In genomic region chr12:3048540-3048939, GRCh38 we compare ENCODE assay signal across 14 cellular contexts. TPM values are rescaled to one million over a fixed set of nuclear protein-coding genes. Genes with fewer than 3 reads are reported as not detected.
"Had no signal": no experiment of that assay in that cellular context is flagged by ENCODE, and none has a peak within 500 bp of the region (broad histone marks: within the 10 kb centered on the region; RNA-seq: fewer than 3 reads in every experiment).

No MANE protein-coding gene starts in this region.

- H3K27ac ChIP-seq: colonic mucosa, foreskin keratinocyte, testis, tibial nerve, upper lobe of right lung had no signal

- H3K27me3 ChIP-seq: colonic mucosa, testis, tibial nerve, upper lobe of right lung had no signal

- FAIRE-seq: kidney had no signal

- H3K4me1 ChIP-seq: colonic mucosa, foreskin keratinocyte, tibial nerve had no signal

- DNase-seq: colonic mucosa; erythroblast; foreskin keratinocyte; immature natural killer cell; kidney; mammary epithelial cell; naive thymus-derived CD8-positive, alpha-beta T cell; stimulated activated CD4-positive, alpha-beta T cell treated with anti-CD3 and anti-CD28 coated beads, Interleukin-2, amount 100 ng/mL, for 24 hours; stimulated activated CD4-positive, alpha-beta T cell treated with anti-CD3 and anti-CD28 coated beads, Interleukin-4, amount 100 ng/mL, for 4 hours; stimulated activated naive B cell treated with anti-CD40 and anti-IgM and Interleukin-4, amounts not matched to agents 10 μg/mL and 1 μg/mL and 100 μg/mL, for 72 hours; stimulated activated naive CD8-positive, alpha-beta T cell treated with anti-CD3 and anti-CD28 coated beads, Interleukin-15, amount 100 ng/mL, for 72 hours; testis; upper lobe of right lung had no signal

- H3K4me3 ChIP-seq: colonic mucosa, testis, tibial nerve, upper lobe of right lung had no signal

- ATAC-seq: foreskin keratinocyte; naive thymus-derived CD8-positive, alpha-beta T cell; stimulated activated naive CD8-positive, alpha-beta T cell treated with anti-CD3 and anti-CD28 coated beads, Interleukin-15, amount 100 ng/mL, for 72 hours; upper lobe of right lung had no signal

- H3K9me3 ChIP-seq: colonic mucosa, testis, tibial nerve, upper lobe of right lung had no signal

- H3K36me3 ChIP-seq: colonic mucosa, tibial nerve, upper lobe of right lung had no signal

RNA-seq across cellular contexts. Expression of gene TSPAN9, which starts 28.6 kb away (rescaled TPM):
- polyA plus RNA-seq: naive thymus-derived CD8-positive, alpha-beta T cell had no signal
